In the genomic region with DNA sequence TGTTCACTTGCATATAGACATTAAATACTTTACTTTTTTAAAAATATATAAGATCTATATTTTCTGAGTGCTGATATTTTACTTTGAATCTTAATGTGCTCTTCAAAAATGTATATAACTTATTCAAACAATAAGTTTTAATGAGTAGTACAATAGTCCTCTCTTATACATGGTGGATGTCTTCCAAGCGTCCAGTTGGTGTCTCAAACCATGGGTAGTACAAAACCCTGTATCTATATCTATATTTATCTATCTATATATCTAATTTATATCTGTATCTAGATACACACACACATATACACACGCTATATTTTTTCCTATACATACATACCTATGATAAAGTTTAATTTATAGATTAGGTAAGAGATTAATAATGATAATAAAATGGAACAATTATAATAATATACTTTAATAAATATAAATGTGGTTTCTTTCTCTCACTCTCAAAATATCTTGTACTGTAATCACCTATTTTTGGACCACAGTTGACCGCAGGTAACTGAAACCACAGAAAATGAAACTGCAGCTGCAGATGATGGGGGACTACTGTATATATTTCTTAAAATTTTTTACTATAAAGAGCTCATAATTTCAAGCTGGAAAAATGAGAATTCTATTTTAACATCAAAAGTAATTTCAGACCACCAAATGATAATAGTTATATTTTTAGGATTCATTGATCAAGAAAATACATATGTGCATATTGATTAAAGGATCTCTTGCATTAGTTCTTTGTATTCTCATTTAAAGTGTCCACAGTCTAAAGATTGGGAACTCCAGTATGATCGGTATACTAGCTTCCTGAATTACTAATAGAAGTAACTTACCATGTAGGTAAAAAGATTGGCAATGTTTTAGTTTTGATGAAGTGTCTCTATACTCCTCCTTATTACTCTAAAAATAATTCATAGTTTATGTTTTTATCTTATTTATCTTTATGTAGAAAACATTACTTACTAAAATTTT, we compare ENCODE assay signal across 12 cellular contexts.
DNase-seq lines count a peak whose midpoint lies in the region; ATAC-seq, FAIRE-seq and TF ChIP-seq lines count a peak whose summit lies in the region.
"Had no signal": no experiment of that assay in that cellular context is flagged by ENCODE, and none has a peak within 500 bp of the region (broad histone marks: within the 10 kb centered on the region; RNA-seq: fewer than 3 reads in every experiment).

No MANE protein-coding gene starts in this region.

- H3K27ac ChIP-seq in GM12878 (ENCODE audit: control insufficient read depth, insufficient read depth) = peak overlapping the region; percentile 56

- no peaks in the 10 kb centered on the region for H4K20me1 ChIP-seq in GM12878 (ENCODE audit: control insufficient read depth, insufficient read depth)

- H3K4me1 ChIP-seq in GM12878 (ENCODE audit: control insufficient read depth, insufficient read depth, low read length) = peaks cover 19% of the 10 kb centered on the region

- BruUV-seq in GM12878 (replicated peaks; lab: Mats Ljungman, UMichigan) = no TSS peak

- POLR2A ChIA-PET in GM12878 (lab: Charles Lee) = interaction anchor here (1.0 kb wide), 1 partner anchor 28 kb away, joined by 3 read pairs; no protein-coding TSS in a partner anchor
- POLR2A ChIA-PET in activated CD8-positive, alpha-beta T cell treated with anti-CD3 and anti-CD28 coated beads, Interleukin-2, amount 10 ng/mL, durations not matched to agents 7 days and 5 days (lab: Charles Lee) = no interaction called here

- no peak for TF ChIP-seq RAD21 in GM12878 (IDR thresholded peaks at IDR 0.05; ENCODE audit: insufficient read depth, low read depth, low read length)

- H3K4me1 Mint-ChIP-seq in activated CD8-positive, alpha-beta T cell treated with anti-CD3 and anti-CD28 coated beads, Interleukin-2, amount 10 ng/mL, durations not matched to agents 7 days and 5 days (ENCODE audit: low read depth) = peaks cover 1% of the 10 kb centered on the region
- H3K4me1 Mint-ChIP-seq: endodermal cell had no signal

- WGBS in GM12878 (ENCODE audit: insufficient coverage, insufficient replicate concordance, low lambda C conversion rate, missing lambda C conversion rate) = 17% methylated on average over 4 of the region's 4 CpGs

- no peak overlapping the region for H3K27ac Mint-ChIP-seq in activated CD8-positive, alpha-beta T cell treated with anti-CD3 and anti-CD28 coated beads, Interleukin-2, amount 10 ng/mL, durations not matched to agents 7 days and 5 days
- H3K27ac Mint-ChIP-seq: endodermal cell had no signal

- DNase-seq in GM12878 (ENCODE audit: low read depth, low spot score) = peak; percentile 17
- DNase-seq in CD1c-positive myeloid dendritic cell (ENCODE audit: extremely low spot score) = no peak
- DNase-seq in putamen (ENCODE audit: low spot score) = no peak
- no peak for DNase-seq in activated CD8-positive, alpha-beta T cell treated with anti-CD3 and anti-CD28 coated beads, Interleukin-2, amount 10 ng/mL, durations not matched to agents 7 days and 5 days
- DNase-seq in GM19238 (ENCODE audit: insufficient read length, low spot score) = no peak
- DNase-seq: endodermal cell; GOT3; NCI-H1048; stimulated activated naive CD8-positive, alpha-beta T cell treated with anti-CD3 and anti-CD28 coated beads, Interleukin-15, Interleukin-2, amounts not matched to agents 100 U/mL and 50 U/mL, for 24 hours had no signal

- H3K36me3 Mint-ChIP-seq in activated CD8-positive, alpha-beta T cell treated with anti-CD3 and anti-CD28 coated beads, Interleukin-2, amount 10 ng/mL, durations not matched to agents 7 days and 5 days (ENCODE audit: low read depth) = peaks cover 5% of the 10 kb centered on the region

- no peaks in the 10 kb centered on the region for H3K79me2 ChIP-seq in GM12878 (ENCODE audit: control insufficient read depth, insufficient read depth, low read length)

- peaks cover 9% of the 10 kb centered on the region for H3K9me3 ChIP-seq in GM12878 (replicated peaks; ENCODE audit: control insufficient read depth, insufficient read depth, low read length)

- no peak for TF ChIP-seq CTCF in GM12878 (IDR thresholded peaks at IDR 0.05 in 2 of 3, conservative IDR thresholded peaks at IDR 0.05 in 1 of 3; ENCODE audit: control insufficient read depth in 2 of 3, extremely low read depth in 1 of 3, insufficient read depth in 1 of 3, low read depth in 3 of 3, low read length in 3 of 3)

- in situ Hi-C loops in GM12878 (cut with MboI) = no loop called here

- FAIRE-seq in GM12878 (lab: Jason Lieb, UNC) = peak; percentile 75

- TF ChIP-seq EP300 in GM12878 (IDR thresholded peaks at IDR 0.05; ENCODE audit: borderline replicate concordance in 1 of 2, control insufficient read depth in 1 of 2, low read depth in 2 of 2, low read length in 2 of 2) = peak; percentile 50 to 76; a peak in 2 of 4 replicates

- no peak overlapping the region for H3K9ac ChIP-seq in GM12878 (ENCODE audit: control insufficient read depth, insufficient read depth, low read length)

- H3K4me3 Mint-ChIP-seq in activated CD8-positive, alpha-beta T cell treated with anti-CD3 and anti-CD28 coated beads, Interleukin-2, amount 10 ng/mL, durations not matched to agents 7 days and 5 days = no peak overlapping the region
- H3K4me3 Mint-ChIP-seq: endodermal cell had no signal

- SMC1A ChIA-PET in GM12878 (lab: Charles Lee; ENCODE audit: uncharacterized antibody, unreplicated experiment) = interaction anchor here (0.5 to 2.4 kb wide), 11 partner anchors 12 to 261 kb away, joined by 3 to 17 read pairs (median 3); no protein-coding TSS in a partner anchor

- peak overlapping the region; percentile 62 for H3K4me2 ChIP-seq in GM12878 (ENCODE audit: control insufficient read depth, insufficient read depth)

- H3K4me3 ChIP-seq in GM12878 = no peak overlapping the region; the same call in 1 of the 2 replicates

- H3K27me3 ChIP-seq in GM12878 (replicated peaks in 1 of 2; ENCODE audit: control insufficient read depth in 2 of 2, insufficient read depth in 2 of 2, low read length in 1 of 2) = no peaks in the 10 kb centered on the region

- intact Hi-C loops in GM12878 (cut with micrococcal nuclease; ENCODE audit: unreplicated experiment) = loop anchor here (2.0 kb wide), 1 partner anchor 65 kb away; no protein-coding TSS in a partner anchor

- peaks cover 13% of the 10 kb centered on the region for H3K9me3 Mint-ChIP-seq in activated CD8-positive, alpha-beta T cell treated with anti-CD3 and anti-CD28 coated beads, Interleukin-2, amount 10 ng/mL, durations not matched to agents 7 days and 5 days (ENCODE audit: insufficient read depth)
- H3K9me3 Mint-ChIP-seq: endodermal cell had no signal

- ATAC-seq in GM18868 (IDR thresholded peaks at IDR 0.05; ENCODE audit: unreplicated experiment) (peak; percentile 96), GM21723 (IDR thresholded peaks at IDR 0.05; ENCODE audit: unreplicated experiment) (peak; percentile 97), HG03175 (IDR thresholded peaks at IDR 0.05; ENCODE audit: unreplicated experiment) (peak; percentile 92), GM12878 (peak; percentile 95)
- ATAC-seq in activated CD8-positive, alpha-beta T cell treated with anti-CD3 and anti-CD28 coated beads, Interleukin-2, amount 10 ng/mL, durations not matched to agents 7 days and 5 days = no peak
- ATAC-seq: stimulated activated naive CD8-positive, alpha-beta T cell treated with anti-CD3 and anti-CD28 coated beads, Interleukin-15, Interleukin-2, amounts not matched to agents 100 U/mL and 50 U/mL, for 24 hours had no signal

- TF ChIP-seq POLR2A in GM12878 (IDR thresholded peaks at IDR 0.05; ENCODE audit: low read depth, low read length) = no peak

- RAD21 ChIA-PET in GM12878 (lab: Charles Lee; ENCODE audit: unreplicated experiment) = interaction anchor here (0.7 to 2.4 kb wide), 11 partner anchors 12 to 246 kb away, joined by 3 to 14 read pairs (median 5); partner anchors contain the start of gene RSRC1

- no peak overlapping the region for H2AFZ ChIP-seq in GM12878 (ENCODE audit: control insufficient read depth, low read depth, low read length)

- peaks cover 4 to 9% of the 10 kb centered on the region in 2 experiments; a peak in 3 of 4 replicates for H3K36me3 ChIP-seq in GM12878 (ENCODE audit: control insufficient read depth in 2 of 2, insufficient read depth in 2 of 2, low read length in 1 of 2)

- CTCF ChIA-PET in GM12878 (lab: Yijun Ruan, JAX) = interaction anchor here (0.6 to 1.0 kb wide), 3 partner anchors 34 to 78 kb away, joined by 3 to 4 read pairs (median 3); no protein-coding TSS in a partner anchor
- CTCF ChIA-PET in activated CD8-positive, alpha-beta T cell treated with anti-CD3 and anti-CD28 coated beads, Interleukin-2, amount 10 ng/mL, durations not matched to agents 7 days and 5 days (lab: Charles Lee) = no interaction called here

- H3K27me3 Mint-ChIP-seq in activated CD8-positive, alpha-beta T cell treated with anti-CD3 and anti-CD28 coated beads, Interleukin-2, amount 10 ng/mL, durations not matched to agents 7 days and 5 days (ENCODE audit: low read depth) = no peaks in the 10 kb centered on the region

TF ChIP-seq in GM12878, 131 proteins besides CTCF, POLR2A, EP300 and RAD21 (continues in another document):
- TF ChIP-seq CBX5 (IDR thresholded peaks at IDR 0.05; ENCODE audit: low read depth) = peak; percentile 92; the same call in 1 of the 2 replicates
- peak; percentile 61; the same call in 1 of the 2 replicates for TF ChIP-seq TCF3 (IDR thresholded peaks at IDR 0.05; ENCODE audit: borderline replicate concordance, insufficient read depth, low read depth, low read length)
- TF ChIP-seq BCLAF1 (IDR thresholded peaks at IDR 0.05) = no peak
- TF ChIP-seq TCF7 (IDR thresholded peaks at IDR 0.05; ENCODE audit: borderline replicate concordance) = 0 out of 2 replicates have a peak, but pooled peaks have one; percentile 17
- TF ChIP-seq SUPT20H (IDR thresholded peaks at IDR 0.05; ENCODE audit: borderline replicate concordance, control insufficient read depth, low read depth, low read length) = no peak
